ENCODE assay signal across 23 cellular contexts in genomic region chr1:179031284-179031683, GRCh38. TPM values are rescaled to one million over a fixed set of nuclear protein-coding genes. Genes with fewer than 3 reads are reported as not detected.
DNase-seq lines count a peak whose midpoint lies in the region; ATAC-seq lines count a peak whose summit lies in the region.
"Had no signal": no experiment of that assay in that cellular context is flagged by ENCODE, and none has a peak within 500 bp of the region (broad histone marks: within the 10 kb centered on the region; RNA-seq: fewer than 3 reads in every experiment).

No MANE protein-coding gene starts in this region.

- no peaks in the 10 kb centered on the region for H3K27me3 ChIP-seq in CD4-positive, CD25-positive, alpha-beta regulatory T cell (ENCODE audit: control insufficient read depth, insufficient read depth, low read length)
- H3K27me3 ChIP-seq in CD8-positive, alpha-beta memory T cell (ENCODE audit: insufficient read depth, low read length, poor library complexity, severe bottlenecking): no peaks in the 10 kb centered on the region
- H3K27me3 ChIP-seq: colonic mucosa, esophagus squamous epithelium, sigmoid colon had no signal

- no peaks in the 10 kb centered on the region for H3K9me3 ChIP-seq in CD4-positive, CD25-positive, alpha-beta regulatory T cell (ENCODE audit: control insufficient read depth in 2 of 2, low read length in 2 of 2)
- no peaks in the 10 kb centered on the region for H3K9me3 ChIP-seq in CD8-positive, alpha-beta memory T cell (ENCODE audit: low read length)
- no peaks in the 10 kb centered on the region for H3K9me3 ChIP-seq in T-helper 17 cell (ENCODE audit: control insufficient read depth, low read length, poor library complexity, severe bottlenecking)
- H3K9me3 ChIP-seq: colonic mucosa, esophagus squamous epithelium, sigmoid colon had no signal

- H3K36me3 Mint-ChIP-seq in CD4-positive, CD25-positive, alpha-beta regulatory T cell: no peaks in the 10 kb centered on the region
- H3K36me3 Mint-ChIP-seq in CD8-positive, alpha-beta memory T cell: peaks cover 0 to 2% (median 0%) of the 10 kb centered on the region in 3 donors
- no peaks in the 10 kb centered on the region for H3K36me3 Mint-ChIP-seq in T-helper 17 cell (ENCODE audit: low read depth)
- H3K36me3 Mint-ChIP-seq in memory B cell: no peaks in the 10 kb centered on the region

- H3K27ac ChIP-seq in CD4-positive, CD25-positive, alpha-beta regulatory T cell (ENCODE audit: insufficient read depth, low read length, poor library complexity, severe bottlenecking): no peak overlapping the region
- H3K27ac ChIP-seq in CD8-positive, alpha-beta memory T cell (ENCODE audit: low read depth, low read length): no peak overlapping the region
- H3K27ac ChIP-seq: colonic mucosa, esophagus squamous epithelium, KMS-11, parathyroid adenoma, VCaP had no signal

- DNase-seq in CD4-positive, CD25-positive, alpha-beta regulatory T cell: no peak
- no peak for DNase-seq in CD8-positive, alpha-beta memory T cell
- DNase-seq in T-helper 17 cell (no peak), memory B cell (ENCODE audit: low spot score in 2 of 2) (no peak), AG08395 (ENCODE audit: low spot score) (no peak), ecto neural progenitor cell (ENCODE audit: low spot score) (no peak)
- DNase-seq: activated CD8-positive, alpha-beta T cell treated with anti-CD3 and anti-CD28 coated beads, Interleukin-2, amount 10 ng/mL, durations not matched to agents 7 days and 5 days; activated T-cell treated with anti-CD3 and anti-CD28 coated beads for 4 hours; amygdala; colonic mucosa; effector memory CD8-positive, alpha-beta T cell; esophagus squamous epithelium; HFFc6; left ventricle myocardium superior; NCI-H1694 treated with DMSO at 0.1 percent for 48 hours; sigmoid colon; stimulated activated CD4-positive, alpha-beta T cell treated with anti-CD3 and anti-CD28 coated beads, Interleukin-15, amount 100 ng/mL, for 24 hours had no signal

- POLR2A ChIA-PET in CD8-positive, alpha-beta memory T cell (lab: Charles Lee): no interaction called here

- ATAC-seq in CD4-positive, CD25-positive, alpha-beta regulatory T cell (ENCODE audit: low read depth in 2 of 2): no peak
- no peak for ATAC-seq in T-helper 17 cell
- no peak for ATAC-seq in memory B cell (ENCODE audit: low read depth)
- ATAC-seq in HG03095 (IDR thresholded peaks at IDR 0.05; ENCODE audit: unreplicated experiment): no peak
- ATAC-seq: activated CD8-positive, alpha-beta T cell treated with anti-CD3 and anti-CD28 coated beads, Interleukin-2, amount 10 ng/mL, durations not matched to agents 7 days and 5 days; effector memory CD8-positive, alpha-beta T cell; GM23338; left ventricle myocardium superior had no signal

- peaks cover 44 to 85% (median 71%) of the 10 kb centered on the region in 4 donors for H3K4me1 Mint-ChIP-seq in CD4-positive, CD25-positive, alpha-beta regulatory T cell
- peaks cover 72 to 94% (median 93%) of the 10 kb centered on the region in 3 donors for H3K4me1 Mint-ChIP-seq in CD8-positive, alpha-beta memory T cell
- peaks cover 60% of the 10 kb centered on the region for H3K4me1 Mint-ChIP-seq in T-helper 17 cell
- H3K4me1 Mint-ChIP-seq in memory B cell: peaks cover 67% of the 10 kb centered on the region

- peak overlapping the region; percentile 43 for H3K4me3 ChIP-seq in CD4-positive, CD25-positive, alpha-beta regulatory T cell (ENCODE audit: low read depth, low read length)
- H3K4me3 ChIP-seq in CD8-positive, alpha-beta memory T cell (ENCODE audit: low read length): no peak overlapping the region
- H3K4me3 ChIP-seq: colonic mucosa, esophagus squamous epithelium, GM23338, sigmoid colon had no signal

- no peaks in the 10 kb centered on the region for H3K27me3 Mint-ChIP-seq in CD4-positive, CD25-positive, alpha-beta regulatory T cell
- H3K27me3 Mint-ChIP-seq in CD8-positive, alpha-beta memory T cell: no peaks in the 10 kb centered on the region
- H3K27me3 Mint-ChIP-seq in T-helper 17 cell (no peaks in the 10 kb centered on the region), memory B cell (no peaks in the 10 kb centered on the region)
- H3K27me3 Mint-ChIP-seq: effector memory CD8-positive, alpha-beta T cell had no signal

- H3K4me3 Mint-ChIP-seq in CD4-positive, CD25-positive, alpha-beta regulatory T cell: peak overlapping the region; percentile 24 to 89 (median 62)
- H3K4me3 Mint-ChIP-seq in CD8-positive, alpha-beta memory T cell: peak overlapping the region in 2 of 7 donors; percentile 6 to 25
- H3K4me3 Mint-ChIP-seq in T-helper 17 cell (peak overlapping the region; percentile 70), memory B cell (peak overlapping the region; percentile 72)
- H3K4me3 Mint-ChIP-seq: activated CD8-positive, alpha-beta T cell treated with anti-CD3 and anti-CD28 coated beads, Interleukin-2, amount 10 ng/mL, durations not matched to agents 7 days and 5 days; GM23338; T-helper 1 cell treated with Interleukin-12 subunit alpha and Interleukin-12 subunit beta and Interleukin-4 antibody, amounts not matched to agents 30 μg/mL and 1 μg/mL, for 36 hours had no signal

- peak overlapping the region in 1 of 3 donors; percentile 51 for H3K27ac Mint-ChIP-seq in CD4-positive, CD25-positive, alpha-beta regulatory T cell
- H3K27ac Mint-ChIP-seq in CD8-positive, alpha-beta memory T cell: peak overlapping the region in 6 of 8 donors; percentile 0 to 61 (median 30)
- H3K27ac Mint-ChIP-seq in T-helper 17 cell (peak overlapping the region; percentile 66), memory B cell (peak overlapping the region; percentile 69)
- H3K27ac Mint-ChIP-seq: activated CD8-positive, alpha-beta T cell treated with anti-CD3 and anti-CD28 coated beads, Interleukin-2, amount 10 ng/mL, durations not matched to agents 7 days and 5 days; T-helper 1 cell treated with Interleukin-12 subunit alpha and Interleukin-12 subunit beta and Interleukin-4 antibody, amounts not matched to agents 30 μg/mL and 1 μg/mL, for 36 hours had no signal

- H3K9me3 Mint-ChIP-seq in CD4-positive, CD25-positive, alpha-beta regulatory T cell: no peaks in the 10 kb centered on the region
- no peaks in the 10 kb centered on the region for H3K9me3 Mint-ChIP-seq in CD8-positive, alpha-beta memory T cell
- no peaks in the 10 kb centered on the region for H3K9me3 Mint-ChIP-seq in memory B cell
- H3K9me3 Mint-ChIP-seq: effector memory CD8-positive, alpha-beta T cell; GM23338; HFFc6; T-helper 1 cell treated with Interleukin-12 subunit alpha and Interleukin-12 subunit beta and Interleukin-4 antibody, amounts not matched to agents 30 μg/mL and 1 μg/mL, for 36 hours had no signal

- no peaks in the 10 kb centered on the region for H3K36me3 ChIP-seq in CD4-positive, CD25-positive, alpha-beta regulatory T cell (ENCODE audit: control insufficient read depth, insufficient read depth, low read length)
- H3K36me3 ChIP-seq in CD8-positive, alpha-beta memory T cell (ENCODE audit: insufficient read depth, low read length): no peaks in the 10 kb centered on the region
- H3K36me3 ChIP-seq: colonic mucosa, esophagus squamous epithelium, sigmoid colon had no signal

- CTCF ChIA-PET in CD8-positive, alpha-beta memory T cell (lab: Charles Lee): no interaction called here

- peaks cover 34% of the 10 kb centered on the region for H3K4me1 ChIP-seq in CD4-positive, CD25-positive, alpha-beta regulatory T cell (ENCODE audit: control insufficient read depth, insufficient read depth, low read length, poor library complexity, severe bottlenecking)
- peaks cover 29% of the 10 kb centered on the region for H3K4me1 ChIP-seq in CD8-positive, alpha-beta memory T cell (ENCODE audit: insufficient read depth, low read length)
- H3K4me1 ChIP-seq: colonic mucosa had no signal

RNA-seq across cellular contexts. Expression of gene FAM20B, which starts 5.6 kb away (rescaled TPM):
- 14.1 TPM for total RNA-seq in CD4-positive, CD25-positive, alpha-beta regulatory T cell
- 10 to 100 TPM in 1 of 4 donors, 1 to 10 TPM in 3; 4.2 to 10.1 (median 6.8) TPM for polyA plus RNA-seq in CD4-positive, CD25-positive, alpha-beta regulatory T cell
- total RNA-seq in CD8-positive, alpha-beta memory T cell: 10 to 100 TPM; 39.2 to 41.5 TPM
- 11.4 TPM for polyA plus RNA-seq in CD8-positive, alpha-beta memory T cell
- total RNA-seq in T-helper 17 cell: 10 to 100 TPM; 18.1 to 26.7 TPM

RNA-seq across cellular contexts. Expression of gene TOR3A, which starts 50.6 kb away (rescaled TPM):
- total RNA-seq in CD4-positive, CD25-positive, alpha-beta regulatory T cell: 23.2 TPM
- polyA plus RNA-seq in CD4-positive, CD25-positive, alpha-beta regulatory T cell: 10 to 100 TPM; 33.7 to 44.9 (median 38.8) TPM
- total RNA-seq in CD8-positive, alpha-beta memory T cell: 10 to 100 TPM; 48.5 to 54.6 TPM
- polyA plus RNA-seq in CD8-positive, alpha-beta memory T cell: 43.8 TPM
- 10 to 100 TPM; 29.4 to 38.5 TPM for total RNA-seq in T-helper 17 cell
